2 cellular contexts compared by ENCODE assay signal in the genomic region with DNA sequence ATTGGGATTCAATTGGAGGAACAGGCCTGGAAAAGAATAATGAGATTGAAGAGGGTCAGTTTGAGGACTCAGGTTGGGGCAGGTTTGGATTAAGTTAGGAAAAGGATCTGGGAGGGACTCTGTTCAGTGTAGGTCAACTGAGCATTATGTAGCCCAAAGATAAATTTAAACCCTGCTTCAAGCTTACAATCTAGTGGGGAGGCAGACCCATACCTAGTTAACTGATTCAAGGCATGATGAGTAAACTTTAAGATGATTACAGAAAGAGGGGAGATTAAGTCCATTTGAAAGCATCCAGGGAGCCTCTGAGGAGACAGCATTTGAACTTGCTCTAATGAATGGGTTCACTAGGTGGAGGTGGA.
TF ChIP-seq lines count a peak whose summit lies in the region.

No MANE protein-coding gene starts in this region.

TF ChIP-seq in liver, 16 proteins besides CTCF, POLR2A, EP300 and RAD21:
- TF ChIP-seq, protein P1, sequence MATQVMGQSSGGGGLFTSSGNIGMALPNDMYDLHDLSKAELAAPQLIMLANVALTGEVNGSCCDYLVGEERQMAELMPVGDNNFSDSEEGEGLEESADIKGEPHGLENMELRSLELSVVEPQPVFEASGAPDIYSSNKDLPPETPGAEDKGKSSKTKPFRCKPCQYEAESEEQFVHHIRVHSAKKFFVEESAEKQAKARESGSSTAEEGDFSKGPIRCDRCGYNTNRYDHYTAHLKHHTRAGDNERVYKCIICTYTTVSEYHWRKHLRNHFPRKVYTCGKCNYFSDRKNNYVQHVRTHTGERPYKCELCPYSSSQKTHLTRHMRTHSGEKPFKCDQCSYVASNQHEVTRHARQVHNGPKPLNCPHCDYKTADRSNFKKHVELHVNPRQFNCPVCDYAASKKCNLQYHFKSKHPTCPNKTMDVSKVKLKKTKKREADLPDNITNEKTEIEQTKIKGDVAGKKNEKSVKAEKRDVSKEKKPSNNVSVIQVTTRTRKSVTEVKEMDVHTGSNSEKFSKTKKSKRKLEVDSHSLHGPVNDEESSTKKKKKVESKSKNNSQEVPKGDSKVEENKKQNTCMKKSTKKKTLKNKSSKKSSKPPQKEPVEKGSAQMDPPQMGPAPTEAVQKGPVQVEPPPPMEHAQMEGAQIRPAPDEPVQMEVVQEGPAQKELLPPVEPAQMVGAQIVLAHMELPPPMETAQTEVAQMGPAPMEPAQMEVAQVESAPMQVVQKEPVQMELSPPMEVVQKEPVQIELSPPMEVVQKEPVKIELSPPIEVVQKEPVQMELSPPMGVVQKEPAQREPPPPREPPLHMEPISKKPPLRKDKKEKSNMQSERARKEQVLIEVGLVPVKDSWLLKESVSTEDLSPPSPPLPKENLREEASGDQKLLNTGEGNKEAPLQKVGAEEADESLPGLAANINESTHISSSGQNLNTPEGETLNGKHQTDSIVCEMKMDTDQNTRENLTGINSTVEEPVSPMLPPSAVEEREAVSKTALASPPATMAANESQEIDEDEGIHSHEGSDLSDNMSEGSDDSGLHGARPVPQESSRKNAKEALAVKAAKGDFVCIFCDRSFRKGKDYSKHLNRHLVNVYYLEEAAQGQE (IDR thresholded peaks at IDR 0.05) = peak; percentile 2
- TF ChIP-seq, protein P2, sequence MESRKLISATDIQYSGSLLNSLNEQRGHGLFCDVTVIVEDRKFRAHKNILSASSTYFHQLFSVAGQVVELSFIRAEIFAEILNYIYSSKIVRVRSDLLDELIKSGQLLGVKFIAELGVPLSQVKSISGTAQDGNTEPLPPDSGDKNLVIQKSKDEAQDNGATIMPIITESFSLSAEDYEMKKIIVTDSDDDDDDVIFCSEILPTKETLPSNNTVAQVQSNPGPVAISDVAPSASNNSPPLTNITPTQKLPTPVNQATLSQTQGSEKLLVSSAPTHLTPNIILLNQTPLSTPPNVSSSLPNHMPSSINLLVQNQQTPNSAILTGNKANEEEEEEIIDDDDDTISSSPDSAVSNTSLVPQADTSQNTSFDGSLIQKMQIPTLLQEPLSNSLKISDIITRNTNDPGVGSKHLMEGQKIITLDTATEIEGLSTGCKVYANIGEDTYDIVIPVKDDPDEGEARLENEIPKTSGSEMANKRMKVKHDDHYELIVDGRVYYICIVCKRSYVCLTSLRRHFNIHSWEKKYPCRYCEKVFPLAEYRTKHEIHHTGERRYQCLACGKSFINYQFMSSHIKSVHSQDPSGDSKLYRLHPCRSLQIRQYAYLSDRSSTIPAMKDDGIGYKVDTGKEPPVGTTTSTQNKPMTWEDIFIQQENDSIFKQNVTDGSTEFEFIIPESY (IDR thresholded peaks at IDR 0.05) = no peak

TF ChIP-seq in HepG2, 621 proteins besides CTCF, POLR2A, EP300 and RAD21:
- TF ChIP-seq ZSCAN12 (CRISPR knock-in tag; IDR thresholded peaks at IDR 0.05) (no peak), RFXANK (CRISPR knock-in tag; IDR thresholded peaks at IDR 0.05) (no peak), ASH2L (IDR thresholded peaks at IDR 0.05; ENCODE audit: insufficient read length, low read depth, low read length) (no peak), ZNF629 (CRISPR knock-in tag; conservative IDR thresholded peaks at IDR 0.05) (no peak), ZNF550 (CRISPR knock-in tag; IDR thresholded peaks at IDR 0.05; ENCODE audit: borderline replicate concordance) (no peak), ADNP (CRISPR knock-in tag; IDR thresholded peaks at IDR 0.05) (no peak)
- TF ChIP-seq, protein P3, sequence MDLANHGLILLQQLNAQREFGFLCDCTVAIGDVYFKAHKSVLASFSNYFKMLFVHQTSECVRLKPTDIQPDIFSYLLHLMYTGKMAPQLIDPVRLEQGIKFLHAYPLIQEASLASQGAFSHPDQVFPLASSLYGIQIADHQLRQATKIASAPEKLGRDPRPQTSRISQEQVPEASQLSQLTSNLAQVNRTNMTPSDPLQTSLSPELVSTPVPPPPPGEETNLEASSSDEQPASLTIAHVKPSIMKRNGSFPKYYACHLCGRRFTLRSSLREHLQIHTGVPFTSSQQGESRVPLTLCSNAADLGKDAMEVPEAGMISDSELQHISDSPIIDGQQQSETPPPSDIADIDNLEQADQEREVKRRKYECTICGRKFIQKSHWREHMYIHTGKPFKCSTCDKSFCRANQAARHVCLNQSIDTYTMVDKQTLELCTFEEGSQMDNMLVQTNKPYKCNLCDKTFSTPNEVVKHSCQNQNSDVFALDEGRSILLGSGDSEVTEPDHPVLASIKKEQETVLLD (CRISPR knock-in tag; IDR thresholded peaks at IDR 0.05; ENCODE audit: low read depth) = no peak
